Comparison of ENCODE assay signal across 5 cellular contexts in the genomic region with DNA sequence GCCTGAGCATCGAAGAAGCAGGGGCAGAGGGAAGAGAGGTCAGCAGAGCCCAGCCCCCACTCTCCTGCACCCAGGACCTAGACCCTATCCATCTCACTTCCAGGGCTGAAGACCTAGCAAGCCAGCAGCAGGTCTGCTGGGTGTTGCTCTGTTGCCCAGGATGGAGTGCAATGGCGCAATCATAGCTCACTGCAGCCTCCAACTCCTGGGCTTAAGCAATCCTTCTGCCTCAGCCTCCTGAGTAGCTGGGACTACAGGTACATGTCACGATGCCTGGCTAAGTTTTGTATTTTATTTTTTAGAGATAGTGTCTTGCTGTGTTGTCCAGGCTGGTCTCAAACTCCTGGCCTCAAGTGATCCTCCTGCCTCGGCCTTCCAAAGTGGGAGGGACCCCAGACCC. TPM values are rescaled to one million over a fixed set of nuclear protein-coding genes. Genes with fewer than 3 reads are reported as not detected.
"Had no signal": no experiment of that assay in that cellular context is flagged by ENCODE, and none has a peak within 500 bp of the region (broad histone marks: within the 10 kb centered on the region; RNA-seq: fewer than 3 reads in every experiment).

No MANE protein-coding gene starts in this region.

RNA-seq across cellular contexts. Expression of gene EMP2, which starts 53.0 kb away (rescaled TPM):
- total RNA-seq: activated naive CD4-positive, alpha-beta T cell treated with anti-CD3 and anti-CD28 coated beads for 36 hours; activated naive CD4-positive, alpha-beta T cell treated with anti-CD3 and anti-CD28 coated beads, Interleukin-2, amount 50 U/mL, for 72 hours; activated naive CD8-positive, alpha-beta T cell treated with anti-CD3 and anti-CD28 coated beads for 36 hours; activated naive CD8-positive, alpha-beta T cell treated with anti-CD3 and anti-CD28 coated beads, Interleukin-2, amount 10 ng/mL, durations not matched to agents 7 days and 5 days; activated T-helper 1 cell treated with anti-CD3 and anti-CD28 coated beads, Interleukin-12 subunit alpha, Interleukin-12 subunit beta, Interleukin-2, Interleukin-4 antibody, amounts not matched to agents 30 ng/mL and 10 ng/mL and 1 ng/mL, durations not matched to agents 14 hours and 24 hours and 36 hours had no signal
